In the genomic region with DNA sequence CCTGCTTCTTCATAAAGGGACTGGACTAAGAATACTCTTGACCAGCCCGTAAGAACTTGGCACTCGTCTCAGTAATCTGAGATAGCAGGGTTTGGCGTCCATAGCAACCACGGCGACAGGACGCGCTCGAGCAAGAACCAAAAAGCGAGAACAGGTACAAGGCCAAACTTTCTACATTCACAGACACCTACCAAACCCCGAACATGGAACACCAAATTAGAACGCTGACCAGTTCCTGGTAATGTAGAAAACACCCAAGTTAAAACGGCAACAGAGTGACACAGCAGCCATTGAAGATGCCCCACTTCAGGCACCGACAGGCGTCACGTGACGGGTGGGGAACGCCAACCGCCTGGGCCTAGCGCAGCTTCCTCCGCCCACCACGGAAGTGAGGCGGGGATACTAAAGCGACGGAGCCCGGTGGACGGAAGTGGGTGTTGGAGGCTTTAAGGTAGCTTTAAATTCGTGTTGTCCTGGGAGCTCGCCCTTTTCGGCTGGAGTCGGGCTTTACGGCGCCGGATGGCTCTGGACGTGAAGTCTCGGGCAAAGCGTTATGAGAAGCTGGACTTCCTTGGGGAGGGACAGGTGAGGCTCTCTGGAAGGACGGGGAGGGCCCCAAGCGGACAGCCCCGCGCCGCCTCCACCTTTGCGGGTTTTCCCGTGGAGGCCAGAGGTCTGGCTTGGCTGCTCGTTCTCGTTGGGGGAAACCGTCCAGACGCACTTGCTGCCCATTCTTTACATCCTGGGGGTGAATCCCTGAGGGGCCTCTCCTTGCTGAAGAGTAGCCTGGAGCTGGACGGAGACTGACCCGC, we compare ENCODE assay signal across 8 cellular contexts. TPM values are rescaled to one million over a fixed set of nuclear protein-coding genes. Genes with fewer than 3 reads are reported as not detected.
DNase-seq lines count a peak whose midpoint lies in the region; ATAC-seq and TF ChIP-seq lines count a peak whose summit lies in the region.

Gene CDK7 (plus strand): TSS at position 430 of the 812 bp plus-strand sequence. CDS start 90 bp downstream, at position 520.

- H3K9ac ChIP-seq in IMR-90 (ENCODE audit: low read depth, low read length) = peak within 1 kb of the TSS; percentile 75

- peak within 1 kb of the TSS; percentile 31 for H3K18ac ChIP-seq in IMR-90 (ENCODE audit: low read depth, low read length)

- peaks cover 15% of the 10 kb centered on the region for H3K36me3 ChIP-seq in IMR-90 (ENCODE audit: control insufficient read depth, insufficient read depth, low read length)

- H3K4me3 ChIP-seq in IMR-90 (ENCODE audit: insufficient read depth, low read depth, low read length) (peak within 1 kb of the TSS; percentile 73), epithelial cell of esophagus (ENCODE audit: low read length) (peak within 1 kb of the TSS; percentile 94), mononuclear cell (ENCODE audit: low read length) (peak within 1 kb of the TSS; percentile 95)

- peak within 1 kb of the TSS; percentile 61 for H4K5ac ChIP-seq in IMR-90 (ENCODE audit: low read depth, low read length)

- peak within 1 kb of the TSS; percentile 55; the same call in 2 of the 3 replicates for H2BK15ac ChIP-seq in IMR-90 (ENCODE audit: low read depth, low read length)

- 0% methylated on average over 19 of the region's 49 CpGs; no CpG with 5 or more reads in 1 of the 2 experiments for WGBS in IMR-90 (ENCODE audit: extremely low coverage in 2 of 2, insufficient read length in 1 of 2), 2 experiments

- peak within 1 kb of the TSS; percentile 23; the same call in 1 of the 2 replicates for H2BK20ac ChIP-seq in IMR-90 (ENCODE audit: low read depth, low read length)

- no peaks in the 10 kb centered on the region for H3K9me1 ChIP-seq in IMR-90 (ENCODE audit: insufficient read depth, low read length)

- peak within 1 kb of the TSS; percentile 93 for H3K4ac ChIP-seq in IMR-90 (ENCODE audit: low read depth, low read length)

- peak within 1 kb of the TSS; percentile 95 for H3K14ac ChIP-seq in IMR-90 (replicated peaks; ENCODE audit: low read depth, low read length)

- peak within 1 kb of the TSS; percentile 90 for H4K91ac ChIP-seq in IMR-90 (ENCODE audit: insufficient read depth, low read depth, low read length)

- H3K27ac ChIP-seq in IMR-90 (ENCODE audit: insufficient read depth, low read length) = peak within 1 kb of the TSS; percentile 77

- H3K4me1 ChIP-seq in IMR-90 (ENCODE audit: control insufficient read depth, insufficient read depth, low read length) (peaks cover 9% of the 10 kb centered on the region), mononuclear cell (ENCODE audit: insufficient read depth, low read length) (peaks cover 23% of the 10 kb centered on the region)

- H3K23ac ChIP-seq in IMR-90 (ENCODE audit: low read depth, low read length) = peak within 1 kb of the TSS; percentile 91

- in situ Hi-C loops in IMR-90 (cut with MboI; ENCODE audit: low sequenced_read_pairs) = no loop called here

- H2BK5ac ChIP-seq in IMR-90 (ENCODE audit: low read depth, low read length, poor library complexity, severe bottlenecking) = peak within 1 kb of the TSS; percentile 76

- H2AK5ac ChIP-seq in IMR-90 (ENCODE audit: low read depth, low read length) = peak within 1 kb of the TSS; percentile 89

- CTCF ChIA-PET in IMR-90 (lab: Yijun Ruan, JAX) = no interaction called here

- peak; percentile 97 for ATAC-seq in GM21528 (IDR thresholded peaks at IDR 0.05; ENCODE audit: low FRiP score, unreplicated experiment)
- ATAC-seq in IMR-90 (ENCODE audit: low read depth) = peak; percentile 91

- H4K8ac ChIP-seq in IMR-90 (ENCODE audit: low read depth in 2 of 2, low read length in 2 of 2) = peak within 1 kb of the TSS; percentile 72 to 92

- intact Hi-C loops in IMR-90 (cut with micrococcal nuclease) = loop anchor here (5.0 kb wide), 1 partner anchor 98 kb away; the partner anchor contains the start of gene CCDC125

- peak within 1 kb of the TSS; percentile 49 for H2BK120ac ChIP-seq in IMR-90 (ENCODE audit: low read depth, low read length)

- H2AFZ ChIP-seq in IMR-90 (replicated peaks; ENCODE audit: low read length, poor library complexity) = peak within 1 kb of the TSS; percentile 96

- H3K27me3 ChIP-seq in IMR-90 (ENCODE audit: control insufficient read depth, insufficient read depth, low read length) (no peaks in the 10 kb centered on the region), mononuclear cell (ENCODE audit: insufficient read depth, low read length) (no peaks in the 10 kb centered on the region)

- H4K20me1 ChIP-seq in IMR-90 (ENCODE audit: insufficient read depth, low read length) = no peaks in the 10 kb centered on the region

- POLR2A ChIA-PET in IMR-90 (lab: Charles Lee; ENCODE audit: unreplicated experiment) = no interaction called here

- no peaks in the 10 kb centered on the region for H3K9me3 ChIP-seq in IMR-90 (ENCODE audit: control insufficient read depth, insufficient read depth, low read length)
- H3K9me3 ChIP-seq in mononuclear cell (ENCODE audit: low read depth, low read length) = no peaks in the 10 kb centered on the region

- DNase-seq in DMS 273 (lab: John Stamatoyannopoulos, UW; ENCODE audit: unreplicated experiment) = peak; percentile 98
- peak; percentile 91 for DNase-seq in IMR-90
- DNase-seq in OCI-M1 (lab: John Stamatoyannopoulos, UW) = peak; percentile 97
- peak; percentile 89 for DNase-seq in activated T-cell treated with anti-CD3 and anti-CD28 coated beads for 24 hours (ENCODE audit: low read depth)
- peak; percentile 93 for DNase-seq in epithelial cell of esophagus (ENCODE audit: low read depth)
- peak; percentile 77 to 87 for DNase-seq in stimulated activated CD8-positive, alpha-beta memory T cell treated with anti-CD3 and anti-CD28 coated beads, Interleukin-4, amount 100 ng/mL, for 1 hour (ENCODE audit: low read depth in 2 of 2, low spot score in 1 of 2)

- dilution Hi-C loops in IMR-90 (cut with HindIII; ENCODE audit: low sequenced_read_pairs, unreplicated experiment) = no loop called here

- TF ChIP-seq CTCF in IMR-90 (conservative IDR thresholded peaks at IDR 0.05; ENCODE audit: low read depth, low read length) = no peak
- no peak for TF ChIP-seq CTCF in epithelial cell of esophagus (IDR thresholded peaks at IDR 0.05; ENCODE audit: insufficient read depth, low read depth, low read length, missing control alignments)

- TF ChIP-seq RAD21 in IMR-90 (IDR thresholded peaks at IDR 0.05; ENCODE audit: low read length) = no peak

- peak within 1 kb of the TSS; percentile 94 for H3K4me2 ChIP-seq in IMR-90 (ENCODE audit: low read depth, low read length)

- BruUV-seq in IMR-90 (replicated peaks; lab: Mats Ljungman, UMichigan) = no TSS peak

- H3K56ac ChIP-seq in IMR-90 (ENCODE audit: extremely low read depth, insufficient read depth, low read length) = peak within 1 kb of the TSS; percentile 78

- peak; percentile 77 for TF ChIP-seq POLR2A in IMR-90 (IDR thresholded peaks at IDR 0.05; ENCODE audit: low read depth, low read length)

- H3K79me1 ChIP-seq in IMR-90 (ENCODE audit: low read depth in 1 of 2, low read length in 2 of 2) = peaks cover 3 to 24% of the 10 kb centered on the region in 2 experiments; a peak in 3 of 4 replicates

- H2AK9ac ChIP-seq in IMR-90 (replicated peaks; ENCODE audit: low read depth, low read length, poor library complexity) = peak within 1 kb of the TSS; percentile 97

TF ChIP-seq in IMR-90, 13 proteins besides CTCF, POLR2A, EP300 and RAD21:
- TF ChIP-seq MAZ (IDR thresholded peaks at IDR 0.05; ENCODE audit: borderline replicate concordance, low read depth, low read length) (peak; percentile 68; the same call in 1 of the 2 replicates), NFE2L2 (IDR thresholded peaks at IDR 0.05; ENCODE audit: low read depth, low read length) (no peak), MAFK (IDR thresholded peaks at IDR 0.05; ENCODE audit: low read depth, low read length) (no peak), BHLHE40 (IDR thresholded peaks at IDR 0.05; ENCODE audit: low read depth, low read length) (peak; percentile 88), MXI1 (IDR thresholded peaks at IDR 0.05; ENCODE audit: borderline replicate concordance, low read depth, low read length) (peak; percentile 87), RFX5 (IDR thresholded peaks at IDR 0.05; ENCODE audit: low read depth, low read length) (no peak), CHD1 (IDR thresholded peaks at IDR 0.05; ENCODE audit: low read depth, low read length) (no peak), USF2 (IDR thresholded peaks at IDR 0.05; ENCODE audit: low read depth, low read length) (peak; percentile 99)

RNA-seq across cellular contexts. Expression of gene CDK7, which starts in this region (rescaled TPM):
- total RNA-seq in IMR-90 (2012; rRNA removed) = 65.6 and 114 TPM in 2 replicates
- 46.3 and 59.8 TPM in 2 replicates for polyA plus RNA-seq in IMR-90 (2012; rRNA removed)
- 9.4 and 9.6 TPM in 2 replicates for polyA plus RNA-seq in IMR-90 (2012; cell fraction: cytosol; rRNA removed)
- polyA plus RNA-seq in IMR-90 (2012; cell fraction: nucleus; rRNA removed; ENCODE audit: low replicate concordance) = 5.2 and 38.2 TPM in 2 replicates
- 40.0 TPM for total RNA-seq in mononuclear cell

Comparison
In these comparisons a context has a peak if more than half of its experiments do, and no peak if none do; other contexts are left out.
1. Peak in every context shown above with its lines: DNase-seq, ATAC-seq, H3K4me3 ChIP-seq and H3K27ac ChIP-seq.